Comparison of ENCODE assay signal across 8 cellular contexts in the genomic region with DNA sequence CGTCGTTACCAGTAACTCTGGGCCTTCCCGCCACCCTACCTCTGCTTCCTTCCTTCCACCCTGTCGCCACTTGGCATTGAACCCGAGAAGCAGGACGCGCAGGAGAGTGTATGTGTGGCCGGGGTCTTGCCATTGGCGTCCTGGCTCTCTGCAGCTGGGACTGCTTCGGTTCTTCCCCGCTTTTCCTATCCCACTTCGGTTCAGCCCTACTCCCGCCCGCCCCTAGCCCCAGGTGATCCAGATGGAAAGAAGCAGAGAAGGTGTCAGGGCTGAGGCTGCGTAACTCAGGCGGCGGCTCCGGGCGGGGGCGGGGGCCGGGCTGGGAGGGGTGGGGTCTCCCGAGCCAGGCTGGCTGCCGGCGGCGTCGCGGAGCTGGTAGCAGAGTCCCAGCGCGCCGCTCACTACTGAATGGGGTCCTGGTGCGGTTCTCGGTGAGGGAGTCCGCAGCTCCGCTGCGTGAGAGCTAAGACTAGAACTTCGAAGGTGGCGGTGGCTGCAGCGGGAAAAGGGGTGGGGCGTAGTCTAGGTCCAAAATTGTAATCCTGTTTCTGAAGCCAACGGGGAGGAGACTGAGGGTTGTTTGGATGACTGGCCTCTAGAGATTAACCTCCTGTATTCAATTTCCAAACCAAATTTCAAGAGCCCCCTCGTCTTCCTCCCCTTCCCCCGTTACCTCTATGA. TPM values are rescaled to one million over a fixed set of nuclear protein-coding genes. Genes with fewer than 3 reads are reported as not detected.
DNase-seq lines count a peak whose midpoint lies in the region; ATAC-seq and TF ChIP-seq lines count a peak whose summit lies in the region.

No MANE protein-coding gene starts in this region.

- H3K9me3 ChIP-seq in AG04450 (ENCODE audit: control insufficient read depth, insufficient read depth, low read length) = no peaks in the 10 kb centered on the region

- POLR2A ChIA-PET in AG04450 (lab: Yijun Ruan, JAX) = interaction anchor here (1.1 kb wide), 1 partner anchor 19 kb away, joined by 5 read pairs; no protein-coding TSS in a partner anchor

- H3K4me3 ChIP-seq in AG04450 (ENCODE audit: low read depth, low read length) (peak overlapping the region; percentile 91), astrocyte of the cerebellum (ENCODE audit: low read depth, low read length) (peak overlapping the region; percentile 96), skeletal muscle cell (ENCODE audit: low read depth, low read length) (peak overlapping the region; percentile 91)

- no peak overlapping the region for H3K27ac ChIP-seq in AG04450 (ENCODE audit: low read depth, low read length)

- TF ChIP-seq CTCF in AG04450 (IDR thresholded peaks at IDR 0.05; ENCODE audit: low read depth, low read length) = no peak
- TF ChIP-seq CTCF in astrocyte of the cerebellum (IDR thresholded peaks at IDR 0.05; ENCODE audit: low read depth, low read length, missing control alignments) = no peak

- no peaks in the 10 kb centered on the region for H3K27me3 ChIP-seq in AG04450 (ENCODE audit: control insufficient read depth, insufficient read depth, low read length)

- ATAC-seq in GM21515 (IDR thresholded peaks at IDR 0.05; ENCODE audit: unreplicated experiment) (no peak), GM18519 (IDR thresholded peaks at IDR 0.05; ENCODE audit: low FRiP score, unreplicated experiment) (no peak)

- DNase-seq in AG04450 (ENCODE audit: low read depth, low spot score) (no peak), HK-2 (ENCODE audit: unreplicated experiment) (peak; percentile 6), astrocyte of the cerebellum (ENCODE audit: low read depth) (no peak), hypothalamus (lab: John Stamatoyannopoulos, UW) (peak in 28 of 51 donors; percentile 11 to 75 (median 24)), skeletal muscle cell (ENCODE audit: low read depth) (no peak), DMS114 treated with DMSO at 0.1 percent for 48 hours (lab: John Stamatoyannopoulos, UW; ENCODE audit: unreplicated experiment) (no peak)

- CTCF ChIA-PET in AG04450 (lab: Charles Lee) = no interaction called here

- in situ Hi-C loops in astrocyte of the cerebellum (cut with HindIII; ENCODE audit: low sequenced_read_pairs) = loop anchor here (10.0 kb wide), 1 partner anchor 339 kb away; no protein-coding TSS in a partner anchor

RNA-seq across cellular contexts. Expression of gene PRR16, which starts 1.3 kb away (rescaled TPM):
- polyA plus RNA-seq in AG04450 (2011; rRNA removed) = 26.8 and 27.2 TPM in 2 replicates
- polyA minus RNA-seq in AG04450 (2011; rRNA and poly(A)+ RNA removed) = 16.3 and 17.0 TPM in 2 replicates

Comparison
In these comparisons a context has a peak if more than half of its experiments do, and no peak if none do; other contexts are left out.
1. DNase-seq: peak in HK-2 (single experiment) and hypothalamus (28 of 51); none in AG04450 (single experiment), astrocyte of the cerebellum (single experiment), skeletal muscle cell (single experiment) and DMS114 treated with DMSO at 0.1 percent for 48 hours (single experiment).
2. Peak in every context shown above with its lines, with median percentiles within 50 percentile points of each other: H3K4me3 ChIP-seq.